In genomic region chr4:119238068-119238722, GRCh38 we compare ENCODE assay signal across 11 cellular contexts. TPM values are rescaled to one million over a fixed set of nuclear protein-coding genes. Genes with fewer than 3 reads are reported as not detected.
DNase-seq lines count a peak whose midpoint lies in the region; ATAC-seq, FAIRE-seq and TF ChIP-seq lines count a peak whose summit lies in the region.
"Had no signal": no experiment of that assay in that cellular context is flagged by ENCODE, and none has a peak within 500 bp of the region (broad histone marks: within the 10 kb centered on the region; RNA-seq: fewer than 3 reads in every experiment).

No MANE protein-coding gene starts in this region.

- H3K27ac Mint-ChIP-seq in activated naive CD8-positive, alpha-beta T cell treated with anti-CD3 and anti-CD28 coated beads for 36 hours = peak overlapping the region; percentile 89

- H3K36me3 Mint-ChIP-seq in activated naive CD8-positive, alpha-beta T cell treated with anti-CD3 and anti-CD28 coated beads for 36 hours = peaks cover 25% of the 10 kb centered on the region

- TF ChIP-seq POLR2A in GM12891 (IDR thresholded peaks at IDR 0.05; ENCODE audit: low read depth, low read length) = no peak

- DNase-seq in GM12891 (ENCODE audit: insufficient read length, low spot score) = peak; percentile 12
- DNase-seq in activated naive CD8-positive, alpha-beta T cell treated with anti-CD3 and anti-CD28 coated beads for 36 hours = peak; percentile 31
- no peak for DNase-seq in NCI-H226
- no peak for DNase-seq in SKM-1 (lab: John Stamatoyannopoulos, UW; ENCODE audit: unreplicated experiment)
- DNase-seq in NCI-H69 (lab: John Stamatoyannopoulos, UW) = no peak
- DNase-seq in brain microvascular endothelial cell = no peak
- DNase-seq: DMS153, KG1, naive B cell had no signal

- H3K9me3 Mint-ChIP-seq in activated naive CD8-positive, alpha-beta T cell treated with anti-CD3 and anti-CD28 coated beads for 36 hours = no peaks in the 10 kb centered on the region
- H3K9me3 Mint-ChIP-seq: naive B cell had no signal

- FAIRE-seq in GM12891 (lab: Jason Lieb, UNC) = peak; percentile 96

- H3K27me3 Mint-ChIP-seq in activated naive CD8-positive, alpha-beta T cell treated with anti-CD3 and anti-CD28 coated beads for 36 hours = no peaks in the 10 kb centered on the region
- H3K27me3 Mint-ChIP-seq: naive B cell had no signal

- H3K4me3 Mint-ChIP-seq in activated naive CD8-positive, alpha-beta T cell treated with anti-CD3 and anti-CD28 coated beads for 36 hours = no peak overlapping the region
- H3K4me3 Mint-ChIP-seq: naive B cell had no signal

- H3K27ac ChIP-seq in brain microvascular endothelial cell = no peak overlapping the region

- H3K4me3 ChIP-seq in brain microvascular endothelial cell (ENCODE audit: low read depth, low read length) = no peak overlapping the region

- TF ChIP-seq CTCF in brain microvascular endothelial cell (IDR thresholded peaks at IDR 0.05; ENCODE audit: low read depth, low read length, missing control alignments) = no peak

- ATAC-seq in GM19452 (IDR thresholded peaks at IDR 0.05; ENCODE audit: unreplicated experiment) (peak; percentile 97), HG03097 (IDR thresholded peaks at IDR 0.05; ENCODE audit: low FRiP score, unreplicated experiment) (peak; percentile 100)

- in situ Hi-C loops in brain microvascular endothelial cell (cut with HindIII; ENCODE audit: low pct_ligation_motif_present, low sequenced_read_pairs) = no loop called here

- peaks cover 35% of the 10 kb centered on the region for H3K4me1 Mint-ChIP-seq in activated naive CD8-positive, alpha-beta T cell treated with anti-CD3 and anti-CD28 coated beads for 36 hours

- no peaks in the 10 kb centered on the region for H3K27me3 ChIP-seq in brain microvascular endothelial cell (replicated peaks)

- no peaks in the 10 kb centered on the region for H3K36me3 ChIP-seq in brain microvascular endothelial cell (replicated peaks)

TF ChIP-seq in GM12891, 5 proteins besides CTCF, POLR2A, EP300 and RAD21:
- TF ChIP-seq SPI1 (IDR thresholded peaks at IDR 0.05; ENCODE audit: low read depth, low read length) = peak; percentile 54
- no peak for TF ChIP-seq PAX5 (IDR thresholded peaks at IDR 0.05; ENCODE audit: insufficient read depth, low read length, severe bottlenecking)
- peak; percentile 14; the same call in 1 of the 2 replicates for TF ChIP-seq POU2F2 (IDR thresholded peaks at IDR 0.05; ENCODE audit: low read depth, low read length)

RNA-seq across cellular contexts. Expression of gene USP53, which starts 25.7 kb away (rescaled TPM):
- 0.85 TPM for polyA plus RNA-seq in GM12891 (2012; ENCODE audit: low read depth, missing spikeins)
- total RNA-seq in activated naive CD8-positive, alpha-beta T cell treated with anti-CD3 and anti-CD28 coated beads for 36 hours = 10 to 100 TPM; 12.6 to 13.0 TPM

Comparison
In these comparisons a context has a peak if more than half of its experiments do, and no peak if none do; other contexts are left out.
1. DNase-seq: peak in GM12891 (single experiment) and activated naive CD8-positive, alpha-beta T cell treated with anti-CD3 and anti-CD28 coated beads for 36 hours (single experiment); none in NCI-H226 (single experiment), SKM-1 (single experiment), NCI-H69 (single experiment) and brain microvascular endothelial cell (single experiment).